In genomic region chr1:43605157-43605556, GRCh38 we compare ENCODE assay signal across 24 cellular contexts. TPM values are rescaled to one million over a fixed set of nuclear protein-coding genes. Genes with fewer than 3 reads are reported as not detected.
DNase-seq lines count a peak whose midpoint lies in the region; ATAC-seq, FAIRE-seq and TF ChIP-seq lines count a peak whose summit lies in the region.
"Had no signal": no experiment of that assay in that cellular context is flagged by ENCODE, and none has a peak within 500 bp of the region (broad histone marks: within the 10 kb centered on the region; RNA-seq: fewer than 3 reads in every experiment).

No MANE protein-coding gene starts in this region.

- H3K4me2 ChIP-seq in mammary epithelial cell (ENCODE audit: insufficient read depth, low read depth, low read length) (no peak overlapping the region), IMR-90 (ENCODE audit: low read depth, low read length) (no peak overlapping the region), endothelial cell of umbilical vein (ENCODE audit: insufficient read depth, low read length) (no peak overlapping the region)
- H3K4me2 ChIP-seq: BLaER1 treated with 17β-estradiol and CSF1 and Interleukin-3, amounts not matched to agents 10 nM and 100 nM had no signal

- no peak for TF ChIP-seq RAD21 in IMR-90 (IDR thresholded peaks at IDR 0.05; ENCODE audit: low read length)

- H3K9me3 ChIP-seq in mammary epithelial cell (replicated peaks; ENCODE audit: insufficient read depth, low read length) (no peaks in the 10 kb centered on the region), breast epithelium (no peaks in the 10 kb centered on the region), IMR-90 (ENCODE audit: control insufficient read depth, insufficient read depth, low read length) (no peaks in the 10 kb centered on the region), endothelial cell of umbilical vein (replicated peaks; ENCODE audit: control insufficient read depth, insufficient read depth, low read length) (no peaks in the 10 kb centered on the region)
- H3K9me3 ChIP-seq in naive thymus-derived CD4-positive, alpha-beta T cell (ENCODE audit: control insufficient read depth in 2 of 3, low read length in 3 of 3): no peaks in the 10 kb centered on the region
- H3K9me3 ChIP-seq: BE2C; BLaER1 treated with 17β-estradiol and CSF1 and Interleukin-3, amounts not matched to agents 10 nM and 100 nM; HAP-1 had no signal

- in situ Hi-C loops in mammary epithelial cell (cut with MboI; ENCODE audit: low sequenced_read_pairs in 2 of 2) (no loop called here), IMR-90 (cut with MboI; ENCODE audit: low sequenced_read_pairs) (no loop called here)

- H3K14ac ChIP-seq in IMR-90 (replicated peaks; ENCODE audit: low read depth, low read length): no peak overlapping the region

- no peak overlapping the region for H2AK5ac ChIP-seq in IMR-90 (ENCODE audit: low read depth, low read length)

- POLR2A ChIA-PET in IMR-90 (lab: Charles Lee; ENCODE audit: unreplicated experiment) (no interaction called here), endothelial cell of umbilical vein (lab: Charles Lee) (no interaction called here)
- POLR2A ChIA-PET in naive thymus-derived CD4-positive, alpha-beta T cell (lab: Charles Lee): no interaction called here

- no peak overlapping the region for H4K8ac ChIP-seq in IMR-90 (ENCODE audit: low read depth in 2 of 2, low read length in 2 of 2)

- no peak overlapping the region for H2BK15ac ChIP-seq in IMR-90 (ENCODE audit: low read depth, low read length)

- peaks cover 33% of the 10 kb centered on the region for H3K36me3 ChIP-seq in mammary epithelial cell (ENCODE audit: insufficient read depth, low read length)
- H3K36me3 ChIP-seq in breast epithelium: no peaks in the 10 kb centered on the region
- H3K36me3 ChIP-seq in IMR-90 (ENCODE audit: control insufficient read depth, insufficient read depth, low read length): peaks cover 69% of the 10 kb centered on the region
- H3K36me3 ChIP-seq in endothelial cell of umbilical vein (ENCODE audit: control insufficient read depth in 2 of 2, extremely low read depth in 1 of 2, insufficient read depth in 2 of 2, low read length in 2 of 2): peaks cover 5 to 79% of the 10 kb centered on the region in 2 experiments
- H3K36me3 ChIP-seq in naive thymus-derived CD4-positive, alpha-beta T cell (ENCODE audit: control insufficient read depth in 2 of 3, insufficient read depth in 3 of 3, low read length in 3 of 3): no peaks in the 10 kb centered on the region
- H3K36me3 ChIP-seq: BE2C had no signal

- TSS peak; percentile 49 for BruUV-seq in mammary epithelial cell (replicated peaks; lab: Mats Ljungman, UMichigan)
- BruUV-seq in IMR-90 (replicated peaks; lab: Mats Ljungman, UMichigan): TSS peak; percentile 28
- BruUV-seq in endothelial cell of umbilical vein (replicated peaks; lab: Mats Ljungman, UMichigan): TSS peak; percentile 27

- TF ChIP-seq POLR2A in breast epithelium (IDR thresholded peaks at IDR 0.05) (no peak), IMR-90 (IDR thresholded peaks at IDR 0.05; ENCODE audit: low read depth, low read length) (no peak), endothelial cell of umbilical vein (IDR thresholded peaks at IDR 0.05; ENCODE audit: low read depth, low read length) (no peak)

- no peaks in the 10 kb centered on the region for H3K9me3 Mint-ChIP-seq in stimulated activated effector memory CD8-positive, alpha-beta T cell treated with anti-CD3 and anti-CD28 coated beads, Interleukin-12 subunit alpha, Interleukin-12 subunit beta, amount 100 ng/mL, for 72 hours
- peaks cover 0 to 1% (median 0%) of the 10 kb centered on the region in 11 donors for H3K9me3 Mint-ChIP-seq in naive thymus-derived CD4-positive, alpha-beta T cell
- H3K9me3 Mint-ChIP-seq: CD14-positive monocyte; CD4-positive, alpha-beta T cell; CD8-positive, alpha-beta memory T cell had no signal

- H3K56ac ChIP-seq in IMR-90 (ENCODE audit: extremely low read depth, insufficient read depth, low read length): no peak overlapping the region

- no peak overlapping the region for H3K27ac ChIP-seq in mammary epithelial cell (ENCODE audit: insufficient read depth, low read depth, low read length)
- H3K27ac ChIP-seq in breast epithelium: no peak overlapping the region
- no peak overlapping the region for H3K27ac ChIP-seq in IMR-90 (ENCODE audit: insufficient read depth, low read length)
- H3K27ac ChIP-seq in endothelial cell of umbilical vein (ENCODE audit: insufficient read depth, low read depth, low read length): no peak overlapping the region
- no peak overlapping the region for H3K27ac ChIP-seq in naive thymus-derived CD4-positive, alpha-beta T cell (ENCODE audit: low read depth, low read length)
- H3K27ac ChIP-seq: 22Rv1; BLaER1 treated with 17β-estradiol and CSF1 and Interleukin-3, amounts not matched to agents 10 nM and 100 nM had no signal

- H4K5ac ChIP-seq in IMR-90 (ENCODE audit: low read depth, low read length): no peak overlapping the region

- ATAC-seq in IMR-90 (ENCODE audit: low read depth): no peak
- ATAC-seq in stimulated activated effector memory CD8-positive, alpha-beta T cell treated with anti-CD3 and anti-CD28 coated beads, Interleukin-12 subunit alpha, Interleukin-12 subunit beta, amount 100 ng/mL, for 72 hours: no peak
- no peak for ATAC-seq in naive thymus-derived CD4-positive, alpha-beta T cell
- ATAC-seq: GM12878 had no signal

- 95% methylated on average over 10 of the region's 18 CpGs for WGBS in mammary epithelial cell (ENCODE audit: low coverage, missing lambda C conversion rate)
- WGBS in IMR-90 (ENCODE audit: extremely low coverage in 2 of 2, insufficient read length in 1 of 2), 2 experiments: 97% methylated on average over 12 of the region's 18 CpGs; no CpG with 5 or more reads in 1 of the 2 experiments

- H3K79me1 ChIP-seq in IMR-90 (ENCODE audit: low read depth in 1 of 2, low read length in 2 of 2): no peaks in the 10 kb centered on the region; a peak in 1 of 4 replicates

- H2AK9ac ChIP-seq in IMR-90 (replicated peaks; ENCODE audit: low read depth, low read length, poor library complexity): no peak overlapping the region

- H3K27ac Mint-ChIP-seq in stimulated activated effector memory CD8-positive, alpha-beta T cell treated with anti-CD3 and anti-CD28 coated beads, Interleukin-12 subunit alpha, Interleukin-12 subunit beta, amount 100 ng/mL, for 72 hours: no peak overlapping the region
- no peak overlapping the region for H3K27ac Mint-ChIP-seq in naive thymus-derived CD4-positive, alpha-beta T cell
- H3K27ac Mint-ChIP-seq: CD14-positive monocyte; CD4-positive, alpha-beta T cell; CD8-positive, alpha-beta memory T cell had no signal

- H3K4me1 ChIP-seq in mammary epithelial cell (ENCODE audit: insufficient read depth, low read length) (peaks cover 7% of the 10 kb centered on the region), breast epithelium (no peaks in the 10 kb centered on the region), IMR-90 (ENCODE audit: control insufficient read depth, insufficient read depth, low read length) (no peaks in the 10 kb centered on the region), endothelial cell of umbilical vein (ENCODE audit: control insufficient read depth, extremely low read depth, insufficient read depth, low read length) (no peaks in the 10 kb centered on the region)
- H3K4me1 ChIP-seq in naive thymus-derived CD4-positive, alpha-beta T cell (ENCODE audit: control insufficient read depth in 2 of 2, insufficient read depth in 2 of 2, low read length in 2 of 2): no peaks in the 10 kb centered on the region
- H3K4me1 ChIP-seq: BE2C, HAP-1 had no signal

- intact Hi-C loops in mammary epithelial cell (cut with micrococcal nuclease): no loop called here
- intact Hi-C loops in breast epithelium (cut with DNase I; ENCODE audit: low total_unique reads): no loop called here
- intact Hi-C loops in IMR-90 (cut with micrococcal nuclease): no loop called here
- intact Hi-C loops in endothelial cell of umbilical vein (cut with micrococcal nuclease): no loop called here
- intact Hi-C loops in naive thymus-derived CD4-positive, alpha-beta T cell (cut with micrococcal nuclease): no loop called here

- no peak overlapping the region for H2AFZ ChIP-seq in mammary epithelial cell (ENCODE audit: low read depth, low read length)
- no peak overlapping the region for H2AFZ ChIP-seq in IMR-90 (replicated peaks; ENCODE audit: low read length, poor library complexity)
- H2AFZ ChIP-seq in endothelial cell of umbilical vein (ENCODE audit: low read depth, low read length): no peak overlapping the region

- H3K79me2 ChIP-seq in mammary epithelial cell (ENCODE audit: insufficient read depth, low read length) (no peaks in the 10 kb centered on the region), endothelial cell of umbilical vein (ENCODE audit: control insufficient read depth, insufficient read depth, low read length) (no peaks in the 10 kb centered on the region)

- no peak overlapping the region for H4K91ac ChIP-seq in IMR-90 (ENCODE audit: insufficient read depth, low read depth, low read length)

- dilution Hi-C loops in mammary epithelial cell (cut with HindIII; ENCODE audit: low sequenced_read_pairs) (no loop called here), IMR-90 (cut with HindIII; ENCODE audit: low sequenced_read_pairs, unreplicated experiment) (no loop called here), endothelial cell of umbilical vein (cut with MboI; ENCODE audit: extremely low pct_ligation_motif_present, low sequenced_read_pairs) (no loop called here)

- no peak for TF ChIP-seq CTCF in mammary epithelial cell (conservative IDR thresholded peaks at IDR 0.05 in 1 of 2, IDR thresholded peaks at IDR 0.05 in 1 of 2; ENCODE audit: extremely low read depth in 1 of 2, insufficient read depth in 1 of 2, low read depth in 1 of 2, low read length in 2 of 2)
- TF ChIP-seq CTCF in breast epithelium (IDR thresholded peaks at IDR 0.05): no peak
- TF ChIP-seq CTCF in IMR-90 (conservative IDR thresholded peaks at IDR 0.05; ENCODE audit: low read depth, low read length): no peak
- no peak for TF ChIP-seq CTCF in endothelial cell of umbilical vein (IDR thresholded peaks at IDR 0.05; ENCODE audit: extremely low read depth in 1 of 2, insufficient read depth in 1 of 2, low read depth in 1 of 2, low read length in 2 of 2)

- H4K20me1 ChIP-seq in mammary epithelial cell (ENCODE audit: insufficient read depth, low read length): no peaks in the 10 kb centered on the region
- H4K20me1 ChIP-seq in IMR-90 (ENCODE audit: insufficient read depth, low read length): no peaks in the 10 kb centered on the region; the same call in none of the 2 replicates
- no peaks in the 10 kb centered on the region for H4K20me1 ChIP-seq in endothelial cell of umbilical vein (replicated peaks; ENCODE audit: control insufficient read depth, extremely low read depth, insufficient read depth, low read length)

- H3K36me3 Mint-ChIP-seq in stimulated activated effector memory CD8-positive, alpha-beta T cell treated with anti-CD3 and anti-CD28 coated beads, Interleukin-12 subunit alpha, Interleukin-12 subunit beta, amount 100 ng/mL, for 72 hours: no peaks in the 10 kb centered on the region
- no peaks in the 10 kb centered on the region for H3K36me3 Mint-ChIP-seq in naive thymus-derived CD4-positive, alpha-beta T cell
- H3K36me3 Mint-ChIP-seq: CD14-positive monocyte; CD8-positive, alpha-beta memory T cell had no signal

- no peak overlapping the region for H2BK120ac ChIP-seq in IMR-90 (ENCODE audit: low read depth, low read length)

- DNase-seq in mammary epithelial cell: no peak
- no peak for DNase-seq in breast epithelium (ENCODE audit: low spot score in 2 of 2)
- DNase-seq in IMR-90: no peak
- no peak for DNase-seq in endothelial cell of umbilical vein (ENCODE audit: low read depth, low spot score)
- DNase-seq in stimulated activated effector memory CD8-positive, alpha-beta T cell treated with anti-CD3 and anti-CD28 coated beads, Interleukin-12 subunit alpha, Interleukin-12 subunit beta, amount 100 ng/mL, for 72 hours (ENCODE audit: low spot score in 2 of 2): no peak
- no peak for DNase-seq in naive thymus-derived CD4-positive, alpha-beta T cell
- DNase-seq: ACHN; AML-193; BE2C; CD4-positive, alpha-beta T cell; CD8-positive, alpha-beta memory T cell; DMS 273 treated with DMSO at 0.1 percent for 48 hours; DMS79; EL; GDM1; GOT3 had no signal

- H3K23ac ChIP-seq in IMR-90 (ENCODE audit: low read depth, low read length): no peak overlapping the region

- H3K9me1 ChIP-seq in IMR-90 (ENCODE audit: insufficient read depth, low read length) (no peaks in the 10 kb centered on the region), endothelial cell of umbilical vein (replicated peaks; ENCODE audit: control insufficient read depth, extremely low read depth, insufficient read depth, low read length) (no peaks in the 10 kb centered on the region)

- H2BK20ac ChIP-seq in IMR-90 (ENCODE audit: low read depth, low read length): no peak overlapping the region

- H2BK5ac ChIP-seq in IMR-90 (ENCODE audit: low read depth, low read length, poor library complexity, severe bottlenecking): no peak overlapping the region

- FAIRE-seq in endothelial cell of umbilical vein (lab: Jason Lieb, UNC): no peak
- FAIRE-seq: A204.1, D721Med, GM12878, H54 had no signal

- no peaks in the 10 kb centered on the region for H3K4me1 Mint-ChIP-seq in stimulated activated effector memory CD8-positive, alpha-beta T cell treated with anti-CD3 and anti-CD28 coated beads, Interleukin-12 subunit alpha, Interleukin-12 subunit beta, amount 100 ng/mL, for 72 hours
- no peaks in the 10 kb centered on the region for H3K4me1 Mint-ChIP-seq in naive thymus-derived CD4-positive, alpha-beta T cell
- H3K4me1 Mint-ChIP-seq: CD14-positive monocyte; CD8-positive, alpha-beta memory T cell had no signal

- H3K27me3 Mint-ChIP-seq in naive thymus-derived CD4-positive, alpha-beta T cell: no peaks in the 10 kb centered on the region
- H3K27me3 Mint-ChIP-seq: CD4-positive, alpha-beta T cell had no signal

- no peak overlapping the region for H3K4me3 Mint-ChIP-seq in stimulated activated effector memory CD8-positive, alpha-beta T cell treated with anti-CD3 and anti-CD28 coated beads, Interleukin-12 subunit alpha, Interleukin-12 subunit beta, amount 100 ng/mL, for 72 hours
- H3K4me3 Mint-ChIP-seq in naive thymus-derived CD4-positive, alpha-beta T cell: no peak overlapping the region
- H3K4me3 Mint-ChIP-seq: CD4-positive, alpha-beta T cell; CD8-positive, alpha-beta memory T cell had no signal

- H3K4ac ChIP-seq in IMR-90 (ENCODE audit: low read depth, low read length): no peak overlapping the region

- H3K9ac ChIP-seq in mammary epithelial cell (ENCODE audit: insufficient read depth, low read length): no peak overlapping the region
- no peak overlapping the region for H3K9ac ChIP-seq in IMR-90 (ENCODE audit: low read depth, low read length)
- H3K9ac ChIP-seq in endothelial cell of umbilical vein (replicated peaks; ENCODE audit: extremely low read depth, insufficient read depth, low read length): no peak overlapping the region
- H3K9ac ChIP-seq: BLaER1 treated with 17β-estradiol and CSF1 and Interleukin-3, amounts not matched to agents 10 nM and 100 nM had no signal

- no peak overlapping the region for H3K4me3 ChIP-seq in mammary epithelial cell (replicated peaks in 1 of 3; ENCODE audit: insufficient read depth in 1 of 3, low read depth in 2 of 3, low read length in 3 of 3)
- H3K4me3 ChIP-seq in breast epithelium: no peak overlapping the region
- no peak overlapping the region for H3K4me3 ChIP-seq in IMR-90 (ENCODE audit: insufficient read depth, low read depth, low read length)
- H3K4me3 ChIP-seq in endothelial cell of umbilical vein (replicated peaks in 1 of 3; ENCODE audit: insufficient read depth in 1 of 3, low read depth in 1 of 3, low read length in 3 of 3): no peak overlapping the region
- H3K4me3 ChIP-seq in naive thymus-derived CD4-positive, alpha-beta T cell (ENCODE audit: low read length): no peak overlapping the region
- H3K4me3 ChIP-seq: BLaER1 treated with 17β-estradiol and CSF1 and Interleukin-3, amounts not matched to agents 10 nM and 100 nM; GM12878; HAP-1 had no signal

- CTCF ChIA-PET in mammary epithelial cell (lab: Charles Lee; ENCODE audit: low non-redundant PET): no interaction called here
- CTCF ChIA-PET in IMR-90 (lab: Yijun Ruan, JAX): no interaction called here
- CTCF ChIA-PET in endothelial cell of umbilical vein (lab: Charles Lee): interaction anchor here (0.9 kb wide), 1 partner anchor 11 kb away, joined by 3 read pairs; no protein-coding TSS in a partner anchor
- CTCF ChIA-PET in naive thymus-derived CD4-positive, alpha-beta T cell (lab: Charles Lee): interaction anchor here (0.6 kb wide), 1 partner anchor 790 kb away, joined by 3 read pairs; no protein-coding TSS in a partner anchor

- H3K27me3 ChIP-seq in mammary epithelial cell (ENCODE audit: insufficient read depth, low read length) (no peaks in the 10 kb centered on the region), breast epithelium (no peaks in the 10 kb centered on the region), IMR-90 (ENCODE audit: control insufficient read depth, insufficient read depth, low read length) (no peaks in the 10 kb centered on the region), endothelial cell of umbilical vein (ENCODE audit: control insufficient read depth in 2 of 2, insufficient read depth in 2 of 2, low read length in 2 of 2) (no peaks in the 10 kb centered on the region)
- no peaks in the 10 kb centered on the region for H3K27me3 ChIP-seq in naive thymus-derived CD4-positive, alpha-beta T cell (ENCODE audit: control insufficient read depth in 2 of 2, insufficient read depth in 2 of 2, low read length in 2 of 2)
- H3K27me3 ChIP-seq: BE2C; BLaER1 treated with 17β-estradiol and CSF1 and Interleukin-3, amounts not matched to agents 10 nM and 100 nM had no signal

- H3K18ac ChIP-seq in IMR-90 (ENCODE audit: low read depth, low read length): no peak overlapping the region

RNA-seq across cellular contexts. Expression of gene KDM4A, which starts 44.8 kb away (rescaled TPM):
- total RNA-seq in mammary epithelial cell (10 to 100 TPM; 52.5 to 59.7 TPM), breast epithelium (10 to 100 TPM; 28.6 to 46.1 (median 35.1) TPM), IMR-90 (2012; rRNA removed) (41.1 and 47.3 TPM in 2 replicates), endothelial cell of umbilical vein (46.9 and 53.3 TPM in 2 replicates)
- polyA plus RNA-seq in mammary epithelial cell (18.3 TPM), IMR-90 (2012; rRNA removed) (21.1 and 23.8 TPM in 2 replicates), endothelial cell of umbilical vein (16.3 and 21.0 TPM in 2 replicates)
- polyA minus RNA-seq in mammary epithelial cell (85.9 TPM), endothelial cell of umbilical vein (47.6 and 66.5 TPM in 2 replicates)
- polyA plus RNA-seq in IMR-90 (2012; cell fraction: cytosol; rRNA removed): 9.6 and 14.6 TPM in 2 replicates
- polyA plus RNA-seq in IMR-90 (2012; cell fraction: nucleus; rRNA removed; ENCODE audit: low replicate concordance): 13.8 and 34.2 TPM in 2 replicates
- 24.3 and 25.1 TPM in 2 replicates for polyA plus RNA-seq in endothelial cell of umbilical vein (2011; cell fraction: cytosol; rRNA removed)
- 47.2 and 53.0 TPM in 2 replicates for polyA plus RNA-seq in endothelial cell of umbilical vein (2011; cell fraction: nucleus; rRNA removed)
- polyA plus RNA-seq in endothelial cell of umbilical vein (2012): 27.7 and 34.9 TPM in 2 replicates
- polyA minus RNA-seq in endothelial cell of umbilical vein (2011; cell fraction: cytosol; rRNA and poly(A)+ RNA removed): 16.7 TPM
- 50.6 and 58.1 TPM in 2 replicates for polyA minus RNA-seq in endothelial cell of umbilical vein (2011; cell fraction: nucleus; rRNA and poly(A)+ RNA removed)
- 10 to 100 TPM; 27.8 to 42.1 (median 38.6) TPM for total RNA-seq in naive thymus-derived CD4-positive, alpha-beta T cell
- 1 to 10 TPM; 4.9 to 9.7 TPM for polyA plus RNA-seq in naive thymus-derived CD4-positive, alpha-beta T cell

Comparison
In these comparisons a context has a peak if more than half of its experiments do, and no peak if none do; other contexts are left out.
1. CTCF ChIA-PET loops: an anchor here in endothelial cell of umbilical vein (0.9 kb wide) and naive thymus-derived CD4-positive, alpha-beta T cell (0.6 kb wide); none called in mammary epithelial cell and IMR-90.